ENCODE assay signal across 18 cellular contexts in the genomic region with DNA sequence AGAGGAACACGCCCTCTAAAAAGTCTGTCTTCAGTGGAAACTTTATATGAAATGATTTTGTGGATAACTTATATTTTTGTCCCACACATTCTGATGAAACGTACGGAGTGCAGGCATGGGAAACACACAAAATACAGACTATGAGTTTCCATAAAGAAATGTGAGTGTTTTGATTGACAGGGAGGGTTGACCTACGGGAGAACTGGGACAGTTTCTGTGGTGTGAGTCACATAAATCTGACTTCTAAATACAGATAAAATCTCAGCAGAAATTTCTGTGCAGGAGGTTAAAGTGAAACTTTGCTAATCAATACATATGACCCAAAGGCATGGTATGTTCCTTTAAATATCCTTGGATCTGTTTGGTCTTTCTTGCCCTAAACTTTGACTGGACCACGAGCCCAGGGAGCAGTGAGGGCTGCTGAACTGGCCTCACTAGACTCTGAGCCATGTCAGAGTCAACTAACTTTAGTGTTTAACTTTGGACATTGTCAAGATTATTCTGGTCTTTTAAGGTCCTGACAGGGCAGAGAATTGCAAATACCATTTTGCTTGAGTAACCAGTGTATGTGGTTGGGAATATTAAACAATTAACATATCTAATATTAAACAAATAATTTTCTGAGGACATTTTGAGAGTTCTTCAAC.
A peak's percentile ranks its signal among the peaks of the same experiment; 100 is the strongest.
DNase-seq lines count a peak whose midpoint lies in the region; ATAC-seq and TF ChIP-seq lines count a peak whose summit lies in the region.
"Had no signal": no experiment of that assay in that cellular context is flagged by ENCODE, and none has a peak within 500 bp of the region (broad histone marks: within the 10 kb centered on the region; RNA-seq: fewer than 3 reads in every experiment).

No MANE protein-coding gene starts in this region.

- H3K4me3 ChIP-seq in brain microvascular endothelial cell (ENCODE audit: low read depth, low read length), result no peak overlapping the region

- H3K36me3 Mint-ChIP-seq in activated CD4-positive, alpha-beta memory T cell treated with anti-CD3 and anti-CD28 coated beads, Interleukin-2, amount 10 ng/mL, durations not matched to agents 7 days and 5 days (ENCODE audit: low read depth), result no peaks in the 10 kb centered on the region
- H3K36me3 Mint-ChIP-seq: IgD-negative memory B cell had no signal

- no peaks in the 10 kb centered on the region for H3K27me3 Mint-ChIP-seq in activated CD4-positive, alpha-beta memory T cell treated with anti-CD3 and anti-CD28 coated beads, Interleukin-2, amount 10 ng/mL, durations not matched to agents 7 days and 5 days
- H3K27me3 Mint-ChIP-seq: B cell; CD4-positive, alpha-beta T cell; IgD-negative memory B cell had no signal

- no peaks in the 10 kb centered on the region for H3K4me1 Mint-ChIP-seq in activated CD4-positive, alpha-beta memory T cell treated with anti-CD3 and anti-CD28 coated beads, Interleukin-2, amount 10 ng/mL, durations not matched to agents 7 days and 5 days
- H3K4me1 Mint-ChIP-seq: B cell, IgD-negative memory B cell had no signal

- no peak for TF ChIP-seq CTCF in brain microvascular endothelial cell (IDR thresholded peaks at IDR 0.05; ENCODE audit: low read depth, low read length, missing control alignments)

- ATAC-seq in left colon, result no peak

- no peak overlapping the region for H3K27ac ChIP-seq in brain microvascular endothelial cell
- H3K27ac ChIP-seq: HL-60 had no signal

- no peaks in the 10 kb centered on the region for H3K36me3 ChIP-seq in brain microvascular endothelial cell (replicated peaks)

- in situ Hi-C loops in brain microvascular endothelial cell (cut with HindIII; ENCODE audit: low pct_ligation_motif_present, low sequenced_read_pairs), result no loop called here

- H3K4me3 Mint-ChIP-seq in activated CD4-positive, alpha-beta memory T cell treated with anti-CD3 and anti-CD28 coated beads, Interleukin-2, amount 10 ng/mL, durations not matched to agents 7 days and 5 days, result no peak overlapping the region
- H3K4me3 Mint-ChIP-seq: B cell; CD4-positive, alpha-beta T cell; HFFc6; IgD-negative memory B cell had no signal

- intact Hi-C loops in left colon (cut with DNase I, micrococcal nuclease), result no loop called here

- H3K27ac Mint-ChIP-seq in activated CD4-positive, alpha-beta memory T cell treated with anti-CD3 and anti-CD28 coated beads, Interleukin-2, amount 10 ng/mL, durations not matched to agents 7 days and 5 days, result no peak overlapping the region
- H3K27ac Mint-ChIP-seq: B cell; CD4-positive, alpha-beta T cell; HFFc6; IgD-negative memory B cell had no signal

- H3K27me3 ChIP-seq in brain microvascular endothelial cell (replicated peaks), result no peaks in the 10 kb centered on the region

- CTCF ChIA-PET in activated CD4-positive, alpha-beta memory T cell treated with anti-CD3 and anti-CD28 coated beads, Interleukin-2, amount 10 ng/mL, durations not matched to agents 7 days and 5 days (lab: Charles Lee), result no interaction called here

- peak; percentile 12 for DNase-seq in EH (ENCODE audit: low read depth)
- peak; percentile 30 for DNase-seq in M059J (ENCODE audit: low read depth)
- DNase-seq in brain microvascular endothelial cell, result peak; percentile 34
- peak; percentile 9 for DNase-seq in renal cortical epithelial cell (ENCODE audit: low read depth)
- DNase-seq in activated CD4-positive, alpha-beta memory T cell treated with anti-CD3 and anti-CD28 coated beads, Interleukin-2, amount 10 ng/mL, durations not matched to agents 7 days and 5 days, result no peak
- DNase-seq in left colon, result no peak
- no peak for DNase-seq in NCI-H187 treated with DMSO at 0.1 percent for 48 hours (lab: John Stamatoyannopoulos, UW)
- DNase-seq: ACHN; C1 segment of cervical spinal cord; CD4-positive, alpha-beta T cell; DMS153; DMS79 treated with DMSO at 0.1 percent for 48 hours; GF-D8; HCEC 1CT; HFFc6 had no signal

- POLR2A ChIA-PET in activated CD4-positive, alpha-beta memory T cell treated with anti-CD3 and anti-CD28 coated beads, Interleukin-2, amount 10 ng/mL, durations not matched to agents 7 days and 5 days (lab: Charles Lee), result no interaction called here

- H3K9me3 Mint-ChIP-seq in activated CD4-positive, alpha-beta memory T cell treated with anti-CD3 and anti-CD28 coated beads, Interleukin-2, amount 10 ng/mL, durations not matched to agents 7 days and 5 days, result peaks cover 4% of the 10 kb centered on the region

Comparison
In these comparisons a context has a peak if more than half of its experiments do, and no peak if none do; other contexts are left out.
1. DNase-seq: peak in EH (single experiment), M059J (single experiment), brain microvascular endothelial cell (single experiment) and renal cortical epithelial cell (single experiment); none in activated CD4-positive, alpha-beta memory T cell treated with anti-CD3 and anti-CD28 coated beads, Interleukin-2, amount 10 ng/mL, durations not matched to agents 7 days and 5 days (single experiment), left colon (0 of 2) and NCI-H187 treated with DMSO at 0.1 percent for 48 hours (single experiment).